In the genomic region with DNA sequence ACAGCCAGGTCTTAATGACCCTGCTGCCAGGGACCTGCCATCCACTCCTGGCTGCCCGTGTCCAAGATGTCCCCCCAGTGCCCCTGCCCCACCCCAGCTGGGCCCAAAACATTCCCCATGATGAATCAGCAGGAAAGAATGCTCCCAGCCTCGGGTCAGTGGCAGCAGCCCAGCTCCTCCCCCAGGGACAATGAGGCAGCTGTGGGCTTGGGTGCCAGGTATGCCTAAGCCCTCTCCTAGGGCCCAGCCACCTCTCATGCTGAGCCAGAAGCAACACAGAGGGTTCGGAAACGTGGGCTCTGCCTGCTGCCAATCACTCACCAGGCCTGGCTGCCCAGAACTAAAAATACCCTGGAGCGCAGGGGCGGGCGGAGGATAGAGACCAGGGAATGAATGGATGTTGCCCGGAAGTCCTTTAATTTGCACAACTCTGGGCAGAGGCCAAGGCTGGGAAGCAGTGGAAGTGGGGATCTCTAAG, we compare ENCODE assay signal across 8 cellular contexts. TPM values are rescaled to one million over a fixed set of nuclear protein-coding genes. Genes with fewer than 3 reads are reported as not detected.
DNase-seq lines count a peak whose midpoint lies in the region; ATAC-seq and TF ChIP-seq lines count a peak whose summit lies in the region.

No MANE protein-coding gene starts in this region.

- DNase-seq in NCI-H510A treated with DMSO at 0.1 percent for 48 hours (lab: John Stamatoyannopoulos, UW) (peak; percentile 50), esophagus muscularis mucosa (ENCODE audit: extremely low spot score) (no peak), neural crest cell (ENCODE audit: low read depth, low spot score) (no peak), GDM1 (lab: John Stamatoyannopoulos, UW) (no peak), immature natural killer cell (no peak), NCI-H748 (lab: John Stamatoyannopoulos, UW; ENCODE audit: unreplicated experiment) (no peak)

- TF ChIP-seq POLR2A in esophagus muscularis mucosa (IDR thresholded peaks at IDR 0.05; ENCODE audit: low read depth): no peak

- H3K27me3 Mint-ChIP-seq in neural crest cell (ENCODE audit: low read depth): peaks cover 8% of the 10 kb centered on the region
- H3K27me3 Mint-ChIP-seq in immature natural killer cell (ENCODE audit: low read depth in 3 of 3): peaks cover 8 to 30% (median 15%) of the 10 kb centered on the region in 3 donors

- H3K36me3 Mint-ChIP-seq in neural crest cell (ENCODE audit: low read depth) (no peaks in the 10 kb centered on the region), immature natural killer cell (no peaks in the 10 kb centered on the region)

- H3K27ac Mint-ChIP-seq in neural crest cell (ENCODE audit: unreplicated experiment): no peak overlapping the region
- peak overlapping the region in 1 of 6 donors; percentile 24 for H3K27ac Mint-ChIP-seq in immature natural killer cell

- no peak for ATAC-seq in GM21515 (IDR thresholded peaks at IDR 0.05; ENCODE audit: unreplicated experiment)

- H3K9me3 ChIP-seq in BLaER1 (no peaks in the 10 kb centered on the region), esophagus muscularis mucosa (no peaks in the 10 kb centered on the region)

- H3K9me3 Mint-ChIP-seq in neural crest cell (peaks cover 1% of the 10 kb centered on the region), immature natural killer cell (peaks cover 0 to under 1% (median 0%) of the 10 kb centered on the region in 6 donors)

- peaks cover 42% of the 10 kb centered on the region for H3K4me1 Mint-ChIP-seq in neural crest cell
- H3K4me1 Mint-ChIP-seq in immature natural killer cell: peaks cover 0 to 9% of the 10 kb centered on the region in 2 donors

- H3K9ac ChIP-seq in BLaER1: 0 out of 2 replicates have a peak overlapping the region, but pooled peaks have one; percentile 18

- peaks cover 81% of the 10 kb centered on the region for H3K4me1 ChIP-seq in BLaER1
- peaks cover 22 to 56% (median 49%) of the 10 kb centered on the region in 4 donors for H3K4me1 ChIP-seq in esophagus muscularis mucosa

- H3K27ac ChIP-seq in BLaER1: no peak overlapping the region
- H3K27ac ChIP-seq in esophagus muscularis mucosa (replicated peaks in 1 of 4): peak overlapping the region; percentile 89 to 90 (median 89)

- TF ChIP-seq CTCF in esophagus muscularis mucosa (IDR thresholded peaks at IDR 0.05): no peak
- no peak for TF ChIP-seq CTCF in neural crest cell (conservative IDR thresholded peaks at IDR 0.05)

- H4K20me1 ChIP-seq in BLaER1: no peaks in the 10 kb centered on the region

- 5% methylated on average over 6 of the region's 8 CpGs for WGBS in esophagus muscularis mucosa

- intact Hi-C loops in esophagus muscularis mucosa (cut with DNase I): no loop called here

- TF ChIP-seq EP300 in esophagus muscularis mucosa (IDR thresholded peaks at IDR 0.05): peak; percentile 17

- peak overlapping the region; percentile 88 for H3K4me2 ChIP-seq in BLaER1

- H3K4me3 ChIP-seq in BLaER1 (no peak overlapping the region), esophagus muscularis mucosa (peak overlapping the region in 3 of 4 donors; percentile 2 to 63 (median 62))

- H3K4me3 Mint-ChIP-seq in neural crest cell (peak overlapping the region; percentile 84), immature natural killer cell (peak overlapping the region in 2 of 5 donors; percentile 15 to 37)

- no peaks in the 10 kb centered on the region for H3K27me3 ChIP-seq in BLaER1
- H3K27me3 ChIP-seq in esophagus muscularis mucosa: no peaks in the 10 kb centered on the region

- H3K36me3 ChIP-seq in BLaER1 (no peaks in the 10 kb centered on the region), esophagus muscularis mucosa (no peaks in the 10 kb centered on the region)

RNA-seq across cellular contexts. Expression of a gene that starts 1.5 kb away (rescaled TPM):
- total RNA-seq in esophagus muscularis mucosa (10 to 100 TPM in 2 of 4 donors, 1 to 10 TPM in 2; 9.4 to 19.4 (median 12.6) TPM), neural crest cell (1.5 and 1.7 TPM in 2 replicates)
- under 1 TPM in 1 of 3 donors, not detected in 2; 0.18 TPM for polyA plus RNA-seq in immature natural killer cell
